8 cellular contexts compared by ENCODE assay signal in genomic region chr16:83807327-83807709, GRCh38. TPM values are rescaled to one million over a fixed set of nuclear protein-coding genes. Genes with fewer than 3 reads are reported as not detected.
DNase-seq lines count a peak whose midpoint lies in the region; ATAC-seq and TF ChIP-seq lines count a peak whose summit lies in the region.

No MANE protein-coding gene starts in this region.

- CTCF ChIA-PET in OCI-LY7 (lab: Charles Lee; ENCODE audit: unreplicated experiment): no interaction called here

- no peak for TF ChIP-seq POLR2A in esophagus squamous epithelium (IDR thresholded peaks at IDR 0.05)
- TF ChIP-seq POLR2A in sigmoid colon (IDR thresholded peaks at IDR 0.05): no peak

- TF ChIP-seq CTCF in OCI-LY7 (conservative IDR thresholded peaks at IDR 0.05; ENCODE audit: low read length) (no peak), esophagus squamous epithelium (IDR thresholded peaks at IDR 0.05) (no peak), sigmoid colon (IDR thresholded peaks at IDR 0.05) (no peak)

- no peak for TF ChIP-seq EP300 in sigmoid colon (IDR thresholded peaks at IDR 0.05)

- H3K9me3 ChIP-seq in OCI-LY7 (ENCODE audit: low read length) (no peaks in the 10 kb centered on the region), esophagus squamous epithelium (no peaks in the 10 kb centered on the region), sigmoid colon (no peaks in the 10 kb centered on the region)

- no peaks in the 10 kb centered on the region for H3K9me2 ChIP-seq in OCI-LY7 (ENCODE audit: insufficient read depth, low read length)

- POLR2A ChIA-PET in OCI-LY7 (lab: Charles Lee): interaction anchor here (0.5 kb wide), 1 partner anchor 305 kb away, joined by 3 read pairs; no protein-coding TSS in a partner anchor

- peak overlapping the region; percentile 55 for H3K4me2 ChIP-seq in OCI-LY7 (ENCODE audit: low read length)

- H3K4me3 ChIP-seq in OCI-LY7 (ENCODE audit: low read depth, low read length, poor library complexity, severe bottlenecking): peak overlapping the region; percentile 95
- peak overlapping the region; percentile 80 to 98 (median 94) for H3K4me3 ChIP-seq in esophagus squamous epithelium
- peak overlapping the region; percentile 71 to 97 (median 83) for H3K4me3 ChIP-seq in sigmoid colon

- 53 to 59% methylated on average over 3 to 4 of the region's 8 CpGs for WGBS in esophagus squamous epithelium, 2 donors
- WGBS in sigmoid colon, 2 donors: 75 to 89% methylated on average over 8 of the region's 8 CpGs

- no peak for DNase-seq in OCI-LY7 (ENCODE audit: low spot score)
- DNase-seq in esophagus squamous epithelium (lab: John Stamatoyannopoulos, UW): no peak
- DNase-seq in sigmoid colon: peak; percentile 62
- DNase-seq in GF-D8 (lab: John Stamatoyannopoulos, UW): no peak
- DNase-seq in NCI-H1092 treated with DMSO at 0.1 percent for 48 hours (lab: John Stamatoyannopoulos, UW): no peak
- DNase-seq in globus pallidus (ENCODE audit: low spot score): no peak
- DNase-seq in dermis blood vessel endothelial cell: no peak

- peak; percentile 14 for ATAC-seq in GM19324 (IDR thresholded peaks at IDR 0.05; ENCODE audit: low FRiP score, unreplicated experiment)

- H3K27ac ChIP-seq in OCI-LY7 (ENCODE audit: low read depth, low read length, poor library complexity, severe bottlenecking) (no peak overlapping the region), esophagus squamous epithelium (peak overlapping the region; percentile 89 to 95 (median 92)), sigmoid colon (peak overlapping the region; percentile 81 to 83 (median 83))

- H3K4me1 ChIP-seq in OCI-LY7 (ENCODE audit: insufficient read depth, low read length, poor library complexity, severe bottlenecking) (peaks cover 22% of the 10 kb centered on the region), esophagus squamous epithelium (peaks cover 26 to 61% (median 35%) of the 10 kb centered on the region in 3 donors), sigmoid colon (peaks cover 0 to 41% (median 34%) of the 10 kb centered on the region in 4 donors)

- peaks cover 28% of the 10 kb centered on the region for H3K36me3 ChIP-seq in OCI-LY7 (ENCODE audit: insufficient read depth, low read length)
- H3K36me3 ChIP-seq in esophagus squamous epithelium: peaks cover 0 to 24% (median 0%) of the 10 kb centered on the region in 3 donors
- H3K36me3 ChIP-seq in sigmoid colon: peaks cover 0 to 10% (median 4%) of the 10 kb centered on the region in 4 donors

- H3K27me3 ChIP-seq in esophagus squamous epithelium (no peaks in the 10 kb centered on the region), sigmoid colon (no peaks in the 10 kb centered on the region)

- intact Hi-C loops in OCI-LY7 (cut with micrococcal nuclease; ENCODE audit: unreplicated experiment) (loop anchor here (5.0 to 10.0 kb wide), 2 partner anchors 90 to 207 kb away; partner anchors contain the start of gene MLYCD), esophagus squamous epithelium (cut with DNase I) (no loop called here), sigmoid colon (cut with DNase I) (loop anchor here (5.0 kb wide), 1 partner anchor 145 kb away; the partner anchor contains the start of gene OSGIN1)

- peaks cover 22% of the 10 kb centered on the region for H3K79me2 ChIP-seq in OCI-LY7 (ENCODE audit: insufficient read depth, low read depth, low read length)

- H4K20me1 ChIP-seq in OCI-LY7 (ENCODE audit: insufficient read depth, low read length): peaks cover 7% of the 10 kb centered on the region; the same call in 1 of the 2 replicates

- BruUV-seq in OCI-LY7 (replicated peaks; lab: Mats Ljungman, UMichigan): no TSS peak

- peak overlapping the region; percentile 88 for H2AFZ ChIP-seq in OCI-LY7 (ENCODE audit: low read length)

RNA-seq across cellular contexts. Expression of gene HSBP1, which starts 0.5 kb away (rescaled TPM):
- total RNA-seq in OCI-LY7 (2014; rRNA removed; shearing (Covaris generic)): 131 and 150 TPM in 2 replicates
- total RNA-seq in OCI-LY7 (2022): 104 and 105 TPM in 2 replicates
- 10 to 100 TPM; 18.2 to 32.4 (median 23.3) TPM for total RNA-seq in esophagus squamous epithelium
- total RNA-seq in sigmoid colon: 10 to 100 TPM in 3 of 4 donors, 1 to 10 TPM in 1; 7.5 to 16.9 (median 12.7) TPM
- 10 to 100 TPM; 28.7 to 40.6 (median 36.6) TPM for polyA plus RNA-seq in sigmoid colon
- 40.2 and 70.5 TPM in 2 replicates for total RNA-seq in dermis blood vessel endothelial cell
